Comparison of ENCODE assay signal across 8 cellular contexts in genomic region chr1:85707990-85708825, GRCh38. TPM values are rescaled to one million over a fixed set of nuclear protein-coding genes. Genes with fewer than 3 reads are reported as not detected.
DNase-seq lines count a peak whose midpoint lies in the region; ATAC-seq and TF ChIP-seq lines count a peak whose summit lies in the region.

Gene ZNHIT6 (minus strand): TSS chr1:85708433. CDS start chr1:85708284, 149 bp downstream.

- DNase-seq in ELF-1 (ENCODE audit: low read depth, low spot score) (peak; percentile 97), GM23338 (ENCODE audit: low spot score) (peak; percentile 98), Kasumi-1 (lab: John Stamatoyannopoulos, UW) (peak; percentile 95 to 97), RKO (ENCODE audit: low spot score) (peak; percentile 98), fibroblast of mammary gland (ENCODE audit: low read depth) (peak; percentile 97)
- DNase-seq in activated T-helper 1 cell treated with anti-CD3 and anti-CD28 coated beads, Interleukin-12 subunit alpha, Interleukin-12 subunit beta, Interleukin-2, Interleukin-4 antibody, amounts not matched to agents 30 ng/mL and 10 ng/mL and 1 ng/mL, durations not matched to agents 14 hours and 24 hours and 36 hours (ENCODE audit: low spot score), result peak; percentile 82
- DNase-seq in naive thymus-derived CD8-positive, alpha-beta T cell, result peak; percentile 66 to 93 (median 84)
- peak; percentile 87 for DNase-seq in stimulated activated naive B cell treated with anti-CD40 and anti-IgM and Interleukin-4, amounts not matched to agents 10 μg/mL and 1 μg/mL and 100 μg/mL, for 72 hours

- no peak within 1 kb of the TSS for H3K4me3 Mint-ChIP-seq in GM23338
- no peak within 1 kb of the TSS for H3K4me3 Mint-ChIP-seq in activated T-helper 1 cell treated with anti-CD3 and anti-CD28 coated beads, Interleukin-12 subunit alpha, Interleukin-12 subunit beta, Interleukin-2, Interleukin-4 antibody, amounts not matched to agents 30 ng/mL and 10 ng/mL and 1 ng/mL, durations not matched to agents 14 hours and 24 hours and 36 hours
- H3K4me3 Mint-ChIP-seq in naive thymus-derived CD8-positive, alpha-beta T cell, result no peak within 1 kb of the TSS
- H3K4me3 Mint-ChIP-seq in stimulated activated naive B cell treated with anti-CD40 and anti-IgM and Interleukin-4, amounts not matched to agents 10 μg/mL and 1 μg/mL and 100 μg/mL, for 72 hours, result no peak within 1 kb of the TSS

- intact Hi-C loops in activated T-helper 1 cell treated with anti-CD3 and anti-CD28 coated beads, Interleukin-12 subunit alpha, Interleukin-12 subunit beta, Interleukin-2, Interleukin-4 antibody, amounts not matched to agents 30 ng/mL and 10 ng/mL and 1 ng/mL, durations not matched to agents 14 hours and 24 hours and 36 hours (cut with micrococcal nuclease), result loop anchor here (1.0 to 10.0 kb wide), 12 partner anchors 85 to 1699 kb away; partner anchors contain the start of genes BCL10, C1orf52, CCN1 and ODF2L

- H4K20me1 ChIP-seq in GM23338 (replicated peaks; ENCODE audit: insufficient read depth), result no peaks in the 10 kb centered on the region

- peak within 1 kb of the TSS; percentile 84 for H3K4me3 ChIP-seq in GM23338
- peak within 1 kb of the TSS; percentile 96 for H3K4me3 ChIP-seq in fibroblast of mammary gland (ENCODE audit: control insufficient read depth, low read depth, low read length)

- ATAC-seq in GM23338, result peak; percentile 95
- ATAC-seq in naive thymus-derived CD8-positive, alpha-beta T cell, result peak; percentile 89 to 90
- peak; percentile 89 to 91 for ATAC-seq in stimulated activated naive B cell treated with anti-CD40 and anti-IgM and Interleukin-4, amounts not matched to agents 10 μg/mL and 1 μg/mL and 100 μg/mL, for 72 hours (replicated peaks)

- peaks cover 13% of the 10 kb centered on the region for H3K4me1 ChIP-seq in GM23338 (ENCODE audit: insufficient read depth)

- H3K27ac Mint-ChIP-seq in GM23338, result no peak within 1 kb of the TSS
- H3K27ac Mint-ChIP-seq in activated T-helper 1 cell treated with anti-CD3 and anti-CD28 coated beads, Interleukin-12 subunit alpha, Interleukin-12 subunit beta, Interleukin-2, Interleukin-4 antibody, amounts not matched to agents 30 ng/mL and 10 ng/mL and 1 ng/mL, durations not matched to agents 14 hours and 24 hours and 36 hours, result no peak within 1 kb of the TSS
- H3K27ac Mint-ChIP-seq in naive thymus-derived CD8-positive, alpha-beta T cell, result no peak within 1 kb of the TSS
- no peak within 1 kb of the TSS for H3K27ac Mint-ChIP-seq in stimulated activated naive B cell treated with anti-CD40 and anti-IgM and Interleukin-4, amounts not matched to agents 10 μg/mL and 1 μg/mL and 100 μg/mL, for 72 hours

- TF ChIP-seq CTCF in GM23338 (conservative IDR thresholded peaks at IDR 0.05; ENCODE audit: low read depth in 2 of 2) (peak; percentile 18 to 26; a peak in 2 of 4 replicates), fibroblast of mammary gland (conservative IDR thresholded peaks at IDR 0.05; ENCODE audit: control insufficient read depth, insufficient read depth, low read depth, low read length) (peak; percentile 49)

- H3K9me2 ChIP-seq in GM23338 (ENCODE audit: insufficient read depth), result no peaks in the 10 kb centered on the region

- H3K36me3 Mint-ChIP-seq in GM23338 (ENCODE audit: low read depth), result peaks cover 21% of the 10 kb centered on the region
- H3K36me3 Mint-ChIP-seq in activated T-helper 1 cell treated with anti-CD3 and anti-CD28 coated beads, Interleukin-12 subunit alpha, Interleukin-12 subunit beta, Interleukin-2, Interleukin-4 antibody, amounts not matched to agents 30 ng/mL and 10 ng/mL and 1 ng/mL, durations not matched to agents 14 hours and 24 hours and 36 hours (ENCODE audit: low read depth), result peaks cover 20% of the 10 kb centered on the region
- H3K36me3 Mint-ChIP-seq in naive thymus-derived CD8-positive, alpha-beta T cell, result peaks cover 15 to 28% (median 17%) of the 10 kb centered on the region in 3 donors
- peaks cover 17 to 22% of the 10 kb centered on the region in 2 donors for H3K36me3 Mint-ChIP-seq in stimulated activated naive B cell treated with anti-CD40 and anti-IgM and Interleukin-4, amounts not matched to agents 10 μg/mL and 1 μg/mL and 100 μg/mL, for 72 hours

- no peaks in the 10 kb centered on the region for H3K9me3 Mint-ChIP-seq in GM23338
- no peaks in the 10 kb centered on the region for H3K9me3 Mint-ChIP-seq in activated T-helper 1 cell treated with anti-CD3 and anti-CD28 coated beads, Interleukin-12 subunit alpha, Interleukin-12 subunit beta, Interleukin-2, Interleukin-4 antibody, amounts not matched to agents 30 ng/mL and 10 ng/mL and 1 ng/mL, durations not matched to agents 14 hours and 24 hours and 36 hours
- peaks cover 0 to 2% (median 0%) of the 10 kb centered on the region in 9 donors for H3K9me3 Mint-ChIP-seq in naive thymus-derived CD8-positive, alpha-beta T cell
- peaks cover 0 to 2% of the 10 kb centered on the region in 2 donors for H3K9me3 Mint-ChIP-seq in stimulated activated naive B cell treated with anti-CD40 and anti-IgM and Interleukin-4, amounts not matched to agents 10 μg/mL and 1 μg/mL and 100 μg/mL, for 72 hours

- POLR2A ChIA-PET in naive thymus-derived CD8-positive, alpha-beta T cell (lab: Charles Lee), result interaction anchor here (0.6 to 1.3 kb wide), 7 partner anchors 12 to 1206 kb away, joined by 3 to 14 read pairs (median 3); partner anchors contain the start of genes BCL10, HS2ST1 and SH3GLB1

- peak within 1 kb of the TSS; percentile 77; the same call in 1 of the 2 replicates for H2AFZ ChIP-seq in GM23338

- peaks cover 17% of the 10 kb centered on the region for H3K36me3 ChIP-seq in GM23338 (ENCODE audit: insufficient read depth)

- peaks cover 46% of the 10 kb centered on the region for H3K79me2 ChIP-seq in GM23338 (replicated peaks; ENCODE audit: insufficient read depth)

- peak within 1 kb of the TSS; percentile 71 for H3K27ac ChIP-seq in GM23338 (ENCODE audit: low read depth)

- no peaks in the 10 kb centered on the region for H3F3A ChIP-seq in GM23338 (replicated peaks; ENCODE audit: low read depth)

- peaks cover 2% of the 10 kb centered on the region; the same call in 1 of the 3 replicates for H3K4me1 Mint-ChIP-seq in GM23338
- peaks cover 11% of the 10 kb centered on the region for H3K4me1 Mint-ChIP-seq in activated T-helper 1 cell treated with anti-CD3 and anti-CD28 coated beads, Interleukin-12 subunit alpha, Interleukin-12 subunit beta, Interleukin-2, Interleukin-4 antibody, amounts not matched to agents 30 ng/mL and 10 ng/mL and 1 ng/mL, durations not matched to agents 14 hours and 24 hours and 36 hours (ENCODE audit: low read depth)
- H3K4me1 Mint-ChIP-seq in naive thymus-derived CD8-positive, alpha-beta T cell, result peaks cover 0 to 29% (median 21%) of the 10 kb centered on the region in 4 donors
- H3K4me1 Mint-ChIP-seq in stimulated activated naive B cell treated with anti-CD40 and anti-IgM and Interleukin-4, amounts not matched to agents 10 μg/mL and 1 μg/mL and 100 μg/mL, for 72 hours, result peaks cover 9 to 10% of the 10 kb centered on the region in 2 donors

- H3K4me2 ChIP-seq in GM23338, result peak within 1 kb of the TSS; percentile 94

- H3K27me3 ChIP-seq in GM23338 (ENCODE audit: insufficient read depth), result no peaks in the 10 kb centered on the region

- no peaks in the 10 kb centered on the region for H3K27me3 Mint-ChIP-seq in GM23338 (ENCODE audit: insufficient read depth, low read depth, poor library complexity)
- H3K27me3 Mint-ChIP-seq in activated T-helper 1 cell treated with anti-CD3 and anti-CD28 coated beads, Interleukin-12 subunit alpha, Interleukin-12 subunit beta, Interleukin-2, Interleukin-4 antibody, amounts not matched to agents 30 ng/mL and 10 ng/mL and 1 ng/mL, durations not matched to agents 14 hours and 24 hours and 36 hours (ENCODE audit: insufficient read depth), result no peaks in the 10 kb centered on the region
- peaks cover 0 to 3% (median 0%) of the 10 kb centered on the region in 5 donors for H3K27me3 Mint-ChIP-seq in naive thymus-derived CD8-positive, alpha-beta T cell
- H3K27me3 Mint-ChIP-seq in stimulated activated naive B cell treated with anti-CD40 and anti-IgM and Interleukin-4, amounts not matched to agents 10 μg/mL and 1 μg/mL and 100 μg/mL, for 72 hours, result peaks cover 0 to 6% of the 10 kb centered on the region in 2 donors

TF ChIP-seq in GM23338, 12 proteins besides CTCF, POLR2A, EP300 and RAD21 (continues in another document):
- peak; percentile 89 for TF ChIP-seq POLR2AphosphoS5 (IDR thresholded peaks at IDR 0.05; ENCODE audit: low read depth)
- no peak for TF ChIP-seq REST (IDR thresholded peaks at IDR 0.05; ENCODE audit: unreplicated experiment)
- no peak for TF ChIP-seq STAT1 (IDR thresholded peaks at IDR 0.05; ENCODE audit: unreplicated experiment)
- TF ChIP-seq ZNF114 (CRISPR knock-in tag; IDR thresholded peaks at IDR 0.05), result no peak

RNA-seq across cellular contexts. Expression of gene ZNHIT6, which starts in this region (rescaled TPM):
- total RNA-seq in GM23338 (2014; rRNA removed; shearing (Covaris generic)), result 17.3 and 20.4 TPM in 2 replicates
- polyA plus RNA-seq in GM23338 (2016; fragmentation: Nextera tagmentation; extraction: Ambion mirVana), result 17.7 and 20.9 TPM in 2 replicates
- total RNA-seq in activated T-helper 1 cell treated with anti-CD3 and anti-CD28 coated beads, Interleukin-12 subunit alpha, Interleukin-12 subunit beta, Interleukin-2, Interleukin-4 antibody, amounts not matched to agents 30 ng/mL and 10 ng/mL and 1 ng/mL, durations not matched to agents 14 hours and 24 hours and 36 hours, result 24.6 and 26.3 TPM in 2 replicates
- total RNA-seq in naive thymus-derived CD8-positive, alpha-beta T cell, result 10 to 100 TPM; 25.8 to 26.1 TPM
- polyA plus RNA-seq in naive thymus-derived CD8-positive, alpha-beta T cell, result 10 to 100 TPM; 19.0 to 23.3 (median 23.2) TPM

Comparison
In these comparisons a context has a peak if more than half of its experiments do, and no peak if none do; other contexts are left out.
1. Peak in every context shown above with its lines: DNase-seq, ATAC-seq, H3K4me3 ChIP-seq and H3K27ac ChIP-seq.